6 cellular contexts compared by ENCODE assay signal in genomic region chr6:26363882-26364825, GRCh38. TPM values are rescaled to one million over a fixed set of nuclear protein-coding genes. Genes with fewer than 3 reads are reported as not detected.
DNase-seq lines count a peak whose midpoint lies in the region; ATAC-seq, FAIRE-seq and TF ChIP-seq lines count a peak whose summit lies in the region.

No MANE protein-coding gene starts in this region.

- no peak for FAIRE-seq in GM12892 (lab: Jason Lieb, UNC)

- H3K9me3 ChIP-seq in HEK293 (ENCODE audit: control insufficient read depth, insufficient read depth, low read depth, low read length): no peaks in the 10 kb centered on the region
- no peaks in the 10 kb centered on the region for H3K9me3 ChIP-seq in osteoblast (ENCODE audit: low read depth, low read length)

- H3K4me2 ChIP-seq in osteoblast (ENCODE audit: insufficient read depth, low read length): peak overlapping the region; percentile 86

- H3K4me1 ChIP-seq in HEK293 (ENCODE audit: control insufficient read depth, insufficient read depth, low read length) (peaks cover 8% of the 10 kb centered on the region), osteoblast (ENCODE audit: insufficient read depth, low read length) (peaks cover 23% of the 10 kb centered on the region)

- H3K4me3 ChIP-seq in HEK293 (ENCODE audit: low read depth, low read length) (peak overlapping the region; percentile 72), brain microvascular endothelial cell (ENCODE audit: low read depth, low read length) (peak overlapping the region; percentile 77), osteoblast (ENCODE audit: insufficient read depth, low read length) (peak overlapping the region; percentile 87)

- TF ChIP-seq POLR2A in GM12892 (IDR thresholded peaks at IDR 0.05; ENCODE audit: low read depth, low read length): no peak

- CTCF ChIA-PET in HEK293 (lab: Yijun Ruan, JAX): interaction anchor here (0.6 to 1.0 kb wide), 3 partner anchors 19 to 125 kb away, joined by 3 to 6 read pairs (median 3); no protein-coding TSS in a partner anchor

- peaks cover 2% of the 10 kb centered on the region for H3K79me2 ChIP-seq in osteoblast (ENCODE audit: insufficient read depth, low read length)

- POLR2A ChIA-PET in HEK293 (lab: Yijun Ruan, JAX): interaction anchor here (0.6 to 1.9 kb wide), 2 partner anchors 19 to 72 kb away, joined by 6 to 8 read pairs; partner anchors contain the start of gene BTN2A2

- TF ChIP-seq CTCF in HEK293 (tag by site-specific recombination; IDR thresholded peaks at IDR 0.05) (no peak), brain microvascular endothelial cell (IDR thresholded peaks at IDR 0.05; ENCODE audit: low read depth, low read length, missing control alignments) (no peak), osteoblast (IDR thresholded peaks at IDR 0.05; ENCODE audit: extremely low read depth, low read depth, low read length) (no peak)

- ATAC-seq in GM19351 (IDR thresholded peaks at IDR 0.05; ENCODE audit: unreplicated experiment): no peak

- no peaks in the 10 kb centered on the region for H3K27me3 ChIP-seq in brain microvascular endothelial cell (replicated peaks)
- H3K27me3 ChIP-seq in osteoblast (ENCODE audit: insufficient read depth, low read length): no peaks in the 10 kb centered on the region

- H3K36me3 ChIP-seq in HEK293 (ENCODE audit: control insufficient read depth in 2 of 2, insufficient read depth in 1 of 2, low read length in 2 of 2) (peaks cover 0 to 2% of the 10 kb centered on the region in 2 experiments; a peak in 1 of 3 replicates), brain microvascular endothelial cell (replicated peaks) (peaks cover 2% of the 10 kb centered on the region), osteoblast (ENCODE audit: insufficient read depth, low read length) (no peaks in the 10 kb centered on the region)

- H4K20me1 ChIP-seq in osteoblast (ENCODE audit: insufficient read depth, low read length): no peaks in the 10 kb centered on the region

- H2AFZ ChIP-seq in osteoblast (ENCODE audit: low read length): peak overlapping the region; percentile 98

- H3K27ac ChIP-seq in HEK293 (ENCODE audit: extremely low read depth, low read depth, low read length): no peak overlapping the region
- H3K27ac ChIP-seq in brain microvascular endothelial cell: peak overlapping the region; percentile 88
- peak overlapping the region; percentile 89 for H3K27ac ChIP-seq in osteoblast (ENCODE audit: low read depth, low read length)

- in situ Hi-C loops in brain microvascular endothelial cell (cut with HindIII; ENCODE audit: low pct_ligation_motif_present, low sequenced_read_pairs): no loop called here

- DNase-seq in brain microvascular endothelial cell (peak; percentile 24), osteoblast (ENCODE audit: insufficient read length, low spot score, missing footprints) (no peak), GM12892 (ENCODE audit: insufficient read length) (no peak), NCI-H2196 (lab: John Stamatoyannopoulos, UW; ENCODE audit: unreplicated experiment) (no peak)

TF ChIP-seq in HEK293, 187 proteins besides CTCF, POLR2A, EP300 and RAD21:
- TF ChIP-seq SCRT2 (tag by site-specific recombination; IDR thresholded peaks at IDR 0.05): peak; percentile 53; the same call in 1 of the 2 replicates
- TF ChIP-seq ZNF335 (tag by site-specific recombination; conservative IDR thresholded peaks at IDR 0.05): peak; percentile 67
- no peak for TF ChIP-seq ZNF391 (tag by site-specific recombination; IDR thresholded peaks at IDR 0.05; ENCODE audit: borderline replicate concordance, low read depth)
TF ChIP-seq in HEK293: peak in this region for 2.

RNA-seq across cellular contexts. Expression of gene BTN3A2, which starts 0.8 kb away (rescaled TPM):
- 24.2 and 25.0 TPM in 2 replicates for total RNA-seq in osteoblast
- polyA plus RNA-seq in GM12892 (2012; ENCODE audit: missing spikeins): 65.0 TPM

RNA-seq across cellular contexts. Expression of gene BTN2A2, which starts 18.8 kb away (rescaled TPM):
- 16.3 and 17.4 TPM in 2 replicates for total RNA-seq in osteoblast
- polyA plus RNA-seq in GM12892 (2012; ENCODE audit: missing spikeins): 40.1 TPM

RNA-seq across cellular contexts. Expression of gene BTN3A1, which starts 37.9 kb away (rescaled TPM):
- 25.3 and 26.2 TPM in 2 replicates for total RNA-seq in osteoblast
- 42.5 TPM for polyA plus RNA-seq in GM12892 (2012; ENCODE audit: missing spikeins)
